9 cellular contexts compared by ENCODE assay signal in genomic region chr9:134660407-134660806, GRCh38. TPM values are rescaled to one million over a fixed set of nuclear protein-coding genes. Genes with fewer than 3 reads are reported as not detected.
DNase-seq lines count a peak whose midpoint lies in the region; ATAC-seq and TF ChIP-seq lines count a peak whose summit lies in the region.
"Had no signal": no experiment of that assay in that cellular context is flagged by ENCODE, and none has a peak within 500 bp of the region (broad histone marks: within the 10 kb centered on the region; RNA-seq: fewer than 3 reads in every experiment).

No MANE protein-coding gene starts in this region.

- no peaks in the 10 kb centered on the region for H3K27me3 ChIP-seq in left ventricle myocardium inferior (ENCODE audit: low read depth)
- no peaks in the 10 kb centered on the region for H3K27me3 ChIP-seq in tibial artery
- H3K27me3 ChIP-seq: ovary had no signal

- H3K27ac ChIP-seq in left ventricle myocardium inferior (replicated peaks): no peak overlapping the region
- no peak overlapping the region for H3K27ac ChIP-seq in OCI-LY7 (ENCODE audit: low read depth, low read length, poor library complexity, severe bottlenecking)
- H3K27ac ChIP-seq in tibial artery: peak overlapping the region; percentile 78 to 87
- H3K27ac ChIP-seq: ovary had no signal

- H3K9me3 ChIP-seq in left ventricle myocardium inferior (replicated peaks) (peaks cover 6% of the 10 kb centered on the region), OCI-LY7 (ENCODE audit: low read length) (peaks cover 11% of the 10 kb centered on the region; the same call in 1 of the 2 replicates), tibial artery (no peaks in the 10 kb centered on the region)
- H3K9me3 ChIP-seq: ovary had no signal

- no peak overlapping the region for H2AFZ ChIP-seq in OCI-LY7 (ENCODE audit: low read length)

- CTCF ChIA-PET in OCI-LY7 (lab: Charles Lee; ENCODE audit: unreplicated experiment): no interaction called here

- BruUV-seq in OCI-LY7 (replicated peaks; lab: Mats Ljungman, UMichigan): no TSS peak

- H3K36me3 ChIP-seq in left ventricle myocardium inferior: no peaks in the 10 kb centered on the region
- H3K36me3 ChIP-seq in OCI-LY7 (ENCODE audit: insufficient read depth, low read length): no peaks in the 10 kb centered on the region
- no peaks in the 10 kb centered on the region for H3K36me3 ChIP-seq in tibial artery
- H3K36me3 ChIP-seq: ovary had no signal

- POLR2A ChIA-PET in OCI-LY7 (lab: Charles Lee): no interaction called here

- H4K20me1 ChIP-seq in OCI-LY7 (ENCODE audit: insufficient read depth, low read length): no peaks in the 10 kb centered on the region

- DNase-seq in left ventricle myocardium inferior: no peak
- DNase-seq in Right ventricle myocardium superior: no peak
- peak; percentile 17 for DNase-seq in OCI-LY7 (ENCODE audit: low spot score)
- DNase-seq in fibroblast of mammary gland (ENCODE audit: low read depth): peak; percentile 45
- no peak for DNase-seq in tibial artery
- no peak for DNase-seq in kidney tubule cell (ENCODE audit: low spot score)
- DNase-seq in NCI-H446 treated with DMSO at 0.1 percent for 48 hours (lab: John Stamatoyannopoulos, UW): no peak

- intact Hi-C loops in left ventricle myocardium inferior (cut with micrococcal nuclease) (no loop called here), Right ventricle myocardium superior (cut with DNase I) (no loop called here), OCI-LY7 (cut with micrococcal nuclease; ENCODE audit: unreplicated experiment) (no loop called here), tibial artery (cut with DNase I; ENCODE audit: low total_unique reads) (no loop called here)

- H3K4me1 ChIP-seq in left ventricle myocardium inferior (peaks cover 34% of the 10 kb centered on the region), OCI-LY7 (ENCODE audit: insufficient read depth, low read length, poor library complexity, severe bottlenecking) (no peaks in the 10 kb centered on the region), tibial artery (peaks cover 0 to 75% (median 40%) of the 10 kb centered on the region in 4 donors)

- no peak overlapping the region for H3K4me2 ChIP-seq in OCI-LY7 (ENCODE audit: low read length)

- TF ChIP-seq CTCF in left ventricle myocardium inferior (IDR thresholded peaks at IDR 0.05; ENCODE audit: borderline replicate concordance) (peak; percentile 37), OCI-LY7 (conservative IDR thresholded peaks at IDR 0.05; ENCODE audit: low read length) (peak; percentile 79), fibroblast of mammary gland (conservative IDR thresholded peaks at IDR 0.05; ENCODE audit: control insufficient read depth, insufficient read depth, low read depth, low read length) (peak; percentile 82), tibial artery (IDR thresholded peaks at IDR 0.05) (peak in 1 of 2 experiments; percentile 23)

- ATAC-seq in Right ventricle myocardium superior (ENCODE audit: poor library complexity): no peak
- no peak for ATAC-seq in GM19351 (IDR thresholded peaks at IDR 0.05; ENCODE audit: unreplicated experiment)

- no peaks in the 10 kb centered on the region for H3K9me2 ChIP-seq in OCI-LY7 (ENCODE audit: insufficient read depth, low read length)

- no peaks in the 10 kb centered on the region for H3K79me2 ChIP-seq in OCI-LY7 (ENCODE audit: insufficient read depth, low read depth, low read length)

- H3K4me3 ChIP-seq in left ventricle myocardium inferior: no peak overlapping the region
- no peak overlapping the region for H3K4me3 ChIP-seq in OCI-LY7 (ENCODE audit: low read depth, low read length, poor library complexity, severe bottlenecking)
- H3K4me3 ChIP-seq in fibroblast of mammary gland (ENCODE audit: control insufficient read depth, low read depth, low read length): no peak overlapping the region
- H3K4me3 ChIP-seq in tibial artery: no peak overlapping the region
- H3K4me3 ChIP-seq: ovary had no signal

RNA-seq across cellular contexts. Expression of gene COL5A1, which starts 18.8 kb away (rescaled TPM):
- total RNA-seq in left ventricle myocardium inferior (13.9 TPM), Right ventricle myocardium superior (12.7 TPM), OCI-LY7 (2022) (15.9 and 28.6 TPM in 2 replicates)
- 10.2 and 12.2 TPM in 2 replicates for total RNA-seq in OCI-LY7 (2014; rRNA removed; shearing (Covaris generic))

Comparison
In these comparisons a context has a peak if more than half of its experiments do, and no peak if none do; other contexts are left out.
1. DNase-seq: peak in OCI-LY7 (single experiment) and fibroblast of mammary gland (single experiment); none in left ventricle myocardium inferior (single experiment), Right ventricle myocardium superior (single experiment), tibial artery (0 of 2), kidney tubule cell (single experiment) and NCI-H446 treated with DMSO at 0.1 percent for 48 hours (single experiment).
2. H3K27ac ChIP-seq: peak in tibial artery (2 of 2); none in left ventricle myocardium inferior (single experiment) and OCI-LY7 (single experiment).